In the genomic region with DNA sequence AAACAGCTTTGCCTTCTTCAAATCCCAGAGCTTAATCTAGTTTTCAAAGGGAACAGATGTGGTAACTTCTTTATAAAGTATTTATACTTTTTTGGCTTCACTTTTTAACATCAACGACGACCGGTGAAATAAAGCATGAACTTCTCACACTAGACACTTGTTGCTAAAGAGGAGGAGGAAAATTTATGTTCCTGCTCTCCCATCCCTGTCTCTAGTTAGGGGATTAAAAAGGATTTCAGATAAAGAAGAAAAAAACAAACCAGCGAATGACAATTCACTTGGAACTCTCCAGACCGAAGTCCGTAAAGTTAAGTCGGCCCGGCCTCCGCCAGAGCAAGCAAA, we compare ENCODE assay signal across 1 cellular context.
TF ChIP-seq lines count a peak whose summit lies in the region.

No MANE protein-coding gene starts in this region.

TF ChIP-seq in K562, 482 proteins besides CTCF, POLR2A, EP300 and RAD21 (continued from another document):
- no peak for TF ChIP-seq ZNF431 (CRISPR knock-in tag; IDR thresholded peaks at IDR 0.05)
- no peak for TF ChIP-seq SMAD4 (CRISPR knock-in tag; conservative IDR thresholded peaks at IDR 0.05)
- 0 out of 2 replicates have a peak, but pooled peaks have one; percentile 39 for TF ChIP-seq BRD4 (IDR thresholded peaks at IDR 0.05)
- no peak for TF ChIP-seq NELFE (IDR thresholded peaks at IDR 0.05; ENCODE audit: insufficient read depth, insufficient read length)
- TF ChIP-seq ZNF408 (CRISPR knock-in tag; IDR thresholded peaks at IDR 0.05; ENCODE audit: low read depth) = no peak
- no peak for TF ChIP-seq CBX2 (IDR thresholded peaks at IDR 0.05; ENCODE audit: insufficient read depth, low read length, poor library complexity, severe bottlenecking)
